In genomic region chr2:15594291-15595256, GRCh38 we compare ENCODE assay signal across 22 cellular contexts. TPM values are rescaled to one million over a fixed set of nuclear protein-coding genes. Genes with fewer than 3 reads are reported as not detected.
DNase-seq lines count a peak whose midpoint lies in the region; ATAC-seq and TF ChIP-seq lines count a peak whose summit lies in the region.
"Had no signal": no experiment of that assay in that cellular context is flagged by ENCODE, and none has a peak within 500 bp of the region (broad histone marks: within the 10 kb centered on the region; RNA-seq: fewer than 3 reads in every experiment).

No MANE protein-coding gene starts in this region.

- ATAC-seq in activated naive CD8-positive, alpha-beta T cell treated with anti-CD3 and anti-CD28 coated beads, Interleukin-2, amount 50 U/mL, for 24 hours, result no peak
- ATAC-seq in aorta (ENCODE audit: low FRiP score) (no peak), GM21390 (IDR thresholded peaks at IDR 0.05; ENCODE audit: unreplicated experiment) (no peak)
- ATAC-seq: activated CD8-positive, alpha-beta T cell treated with anti-CD3 and anti-CD28 coated beads, Interleukin-2, amount 10 ng/mL, durations not matched to agents 7 days and 5 days had no signal

- no peaks in the 10 kb centered on the region for H3K27me3 Mint-ChIP-seq in activated naive CD8-positive, alpha-beta T cell
- H3K27me3 Mint-ChIP-seq in activated naive CD8-positive, alpha-beta T cell treated with anti-CD3 and anti-CD28 coated beads for 36 hours, result no peaks in the 10 kb centered on the region
- H3K27me3 Mint-ChIP-seq in activated naive CD8-positive, alpha-beta T cell treated with anti-CD3 and anti-CD28 coated beads, Interleukin-2, amount 50 U/mL, for 24 hours, result no peaks in the 10 kb centered on the region
- H3K27me3 Mint-ChIP-seq in nephron progenitor cell (ENCODE audit: low read depth, poor library complexity), result no peaks in the 10 kb centered on the region
- H3K27me3 Mint-ChIP-seq: activated B cell treated with CpG ODN at 0.5 μM for 24 hours; activated naive CD4-positive, alpha-beta T cell treated with anti-CD3 and anti-CD28 coated beads, Interleukin-2, amount 10 ng/mL, durations not matched to agents 7 days and 5 days had no signal

- peak overlapping the region; percentile 39 for H3K4me3 Mint-ChIP-seq in activated naive CD8-positive, alpha-beta T cell
- no peak overlapping the region for H3K4me3 Mint-ChIP-seq in activated naive CD8-positive, alpha-beta T cell treated with anti-CD3 and anti-CD28 coated beads for 36 hours
- no peak overlapping the region for H3K4me3 Mint-ChIP-seq in activated naive CD8-positive, alpha-beta T cell treated with anti-CD3 and anti-CD28 coated beads, Interleukin-2, amount 50 U/mL, for 24 hours
- H3K4me3 Mint-ChIP-seq in nephron progenitor cell, result peak overlapping the region; percentile 94
- H3K4me3 Mint-ChIP-seq: CD14-positive monocyte had no signal

- DNase-seq in activated naive CD8-positive, alpha-beta T cell treated with anti-CD3 and anti-CD28 coated beads for 36 hours, result no peak
- DNase-seq in HUDEP-2 (lab: John Stamatoyannopoulos, UW; ENCODE audit: unreplicated experiment in 76 of 76) (peak in 49 of 76 experiments; percentile 5 to 85 (median 63)), nephron progenitor cell (no peak), HT-29 (ENCODE audit: low spot score) (no peak), aorta (no peak)
- DNase-seq in activated naive CD8-positive, alpha-beta T cell treated with anti-CD3 and anti-CD28 coated beads, Interleukin-2, amount 50 U/mL, for 24 hours, result no peak
- DNase-seq: activated B cell treated with CpG ODN at 0.5 μM for 24 hours; activated CD8-positive, alpha-beta T cell treated with anti-CD3 and anti-CD28 coated beads, Interleukin-2, amount 10 ng/mL, durations not matched to agents 7 days and 5 days; activated naive CD4-positive, alpha-beta T cell treated with anti-CD3 and anti-CD28 coated beads, Interleukin-2, amount 10 ng/mL, durations not matched to agents 7 days and 5 days; effector CD4-positive, alpha-beta T cell; foreskin melanocyte; hippocampal formation; NCI-H1417 treated with DMSO at 0.1 percent for 48 hours; NCI-H510A treated with DMSO at 0.1 percent for 48 hours; stimulated activated CD4-positive, alpha-beta T cell treated with anti-CD3 and anti-CD28 coated beads, Interleukin-2, amount 100 ng/mL, for 48 hours; stimulated activated naive CD4-positive, alpha-beta T cell had no signal

- H3K27ac ChIP-seq in aorta (ENCODE audit: low read depth in 1 of 2, low read length in 2 of 2), result no peak overlapping the region
- H3K27ac ChIP-seq: neutrophil, RWPE1, thoracic aorta had no signal

- peaks cover 7% of the 10 kb centered on the region for H3K36me3 Mint-ChIP-seq in activated naive CD8-positive, alpha-beta T cell
- H3K36me3 Mint-ChIP-seq in activated naive CD8-positive, alpha-beta T cell treated with anti-CD3 and anti-CD28 coated beads for 36 hours, result peaks cover 34% of the 10 kb centered on the region
- H3K36me3 Mint-ChIP-seq in activated naive CD8-positive, alpha-beta T cell treated with anti-CD3 and anti-CD28 coated beads, Interleukin-2, amount 50 U/mL, for 24 hours (ENCODE audit: low read depth), result peaks cover 39% of the 10 kb centered on the region
- H3K36me3 Mint-ChIP-seq in nephron progenitor cell (ENCODE audit: low read depth), result peaks cover 49% of the 10 kb centered on the region

- 45 to 58% methylated on average over 5 of the region's 5 CpGs for WGBS in aorta, 2 donors

- no peak overlapping the region for H3K27ac Mint-ChIP-seq in activated naive CD8-positive, alpha-beta T cell
- H3K27ac Mint-ChIP-seq in activated naive CD8-positive, alpha-beta T cell treated with anti-CD3 and anti-CD28 coated beads for 36 hours, result no peak overlapping the region
- peak overlapping the region; percentile 39 for H3K27ac Mint-ChIP-seq in activated naive CD8-positive, alpha-beta T cell treated with anti-CD3 and anti-CD28 coated beads, Interleukin-2, amount 50 U/mL, for 24 hours
- no peak overlapping the region for H3K27ac Mint-ChIP-seq in nephron progenitor cell
- H3K27ac Mint-ChIP-seq: activated B cell treated with CpG ODN at 0.5 μM for 24 hours; activated naive CD4-positive, alpha-beta T cell treated with anti-CD3 and anti-CD28 coated beads, Interleukin-2, amount 10 ng/mL, durations not matched to agents 7 days and 5 days had no signal

- peaks cover 30% of the 10 kb centered on the region for H3K4me1 Mint-ChIP-seq in activated naive CD8-positive, alpha-beta T cell (ENCODE audit: low read depth)
- peaks cover 23% of the 10 kb centered on the region for H3K4me1 Mint-ChIP-seq in activated naive CD8-positive, alpha-beta T cell treated with anti-CD3 and anti-CD28 coated beads for 36 hours
- peaks cover 33% of the 10 kb centered on the region for H3K4me1 Mint-ChIP-seq in activated naive CD8-positive, alpha-beta T cell treated with anti-CD3 and anti-CD28 coated beads, Interleukin-2, amount 50 U/mL, for 24 hours
- peaks cover 40% of the 10 kb centered on the region for H3K4me1 Mint-ChIP-seq in nephron progenitor cell

- no peaks in the 10 kb centered on the region for H3K27me3 ChIP-seq in aorta (ENCODE audit: control insufficient read depth in 1 of 2, insufficient read depth in 2 of 2, low read length in 1 of 2)
- H3K27me3 ChIP-seq: neutrophil had no signal

- intact Hi-C loops in aorta (cut with DNase I), result no loop called here

- H3K9me3 Mint-ChIP-seq in activated naive CD8-positive, alpha-beta T cell (ENCODE audit: low read depth), result no peaks in the 10 kb centered on the region
- no peaks in the 10 kb centered on the region for H3K9me3 Mint-ChIP-seq in activated naive CD8-positive, alpha-beta T cell treated with anti-CD3 and anti-CD28 coated beads for 36 hours
- no peaks in the 10 kb centered on the region for H3K9me3 Mint-ChIP-seq in activated naive CD8-positive, alpha-beta T cell treated with anti-CD3 and anti-CD28 coated beads, Interleukin-2, amount 50 U/mL, for 24 hours
- H3K9me3 Mint-ChIP-seq in nephron progenitor cell, result no peaks in the 10 kb centered on the region
- H3K9me3 Mint-ChIP-seq: activated B cell treated with CpG ODN at 0.5 μM for 24 hours; activated naive CD4-positive, alpha-beta T cell treated with anti-CD3 and anti-CD28 coated beads, Interleukin-2, amount 10 ng/mL, durations not matched to agents 7 days and 5 days; CD14-positive monocyte had no signal

- H3K4me3 ChIP-seq in aorta (ENCODE audit: low read length in 2 of 2), result no peak overlapping the region
- H3K4me3 ChIP-seq: thoracic aorta had no signal

- TF ChIP-seq CTCF in nephron progenitor cell (IDR thresholded peaks at IDR 0.05), result no peak

- no peaks in the 10 kb centered on the region for H3K4me1 ChIP-seq in aorta (ENCODE audit: control insufficient read depth in 1 of 2, insufficient read depth in 2 of 2, low read length in 2 of 2)

- H3K9me3 ChIP-seq in aorta (ENCODE audit: control insufficient read depth, low read length), result no peaks in the 10 kb centered on the region
- H3K9me3 ChIP-seq: neutrophil, thoracic aorta had no signal

- peaks cover 3 to 4% of the 10 kb centered on the region in 2 donors for H3K36me3 ChIP-seq in aorta (ENCODE audit: control insufficient read depth in 1 of 2, insufficient read depth in 2 of 2, low read length in 1 of 2)

RNA-seq across cellular contexts. Expression of gene DDX1, which starts 2.9 kb away (rescaled TPM):
- total RNA-seq in activated naive CD8-positive, alpha-beta T cell treated with anti-CD3 and anti-CD28 coated beads for 36 hours, result 100 to 1,000 TPM; 136 to 137 TPM
- total RNA-seq in HT-29 (2014; rRNA removed; shearing (Covaris generic)), result 26.9 and 29.2 TPM in 2 replicates
- total RNA-seq in aorta, result 10 to 100 TPM; 77.7 to 77.9 TPM
- polyA plus RNA-seq in aorta, result 10 to 100 TPM; 73.6 to 82.6 TPM

RNA-seq across cellular contexts. Expression of gene NBAS, which starts 33.4 kb away (rescaled TPM):
- 10 to 100 TPM; 34.1 to 38.2 TPM for total RNA-seq in activated naive CD8-positive, alpha-beta T cell treated with anti-CD3 and anti-CD28 coated beads for 36 hours
- total RNA-seq in HT-29 (2014; rRNA removed; shearing (Covaris generic)), result 17.3 and 18.0 TPM in 2 replicates
- 10 to 100 TPM; 37.0 to 46.0 TPM for total RNA-seq in aorta
- polyA plus RNA-seq in aorta, result 10 to 100 TPM in 1 of 2 donors, 1 to 10 TPM in 1; 7.4 to 30.4 TPM

Comparison
In these comparisons a context has a peak if more than half of its experiments do, and no peak if none do; other contexts are left out.
1. H3K4me3 Mint-ChIP-seq: peak in activated naive CD8-positive, alpha-beta T cell (single experiment) and nephron progenitor cell (single experiment); none in activated naive CD8-positive, alpha-beta T cell treated with anti-CD3 and anti-CD28 coated beads for 36 hours (single experiment) and activated naive CD8-positive, alpha-beta T cell treated with anti-CD3 and anti-CD28 coated beads, Interleukin-2, amount 50 U/mL, for 24 hours (single experiment).
2. DNase-seq: peak in HUDEP-2 (49 of 76); none in activated naive CD8-positive, alpha-beta T cell treated with anti-CD3 and anti-CD28 coated beads for 36 hours (single experiment), activated naive CD8-positive, alpha-beta T cell treated with anti-CD3 and anti-CD28 coated beads, Interleukin-2, amount 50 U/mL, for 24 hours (single experiment), nephron progenitor cell (single experiment), HT-29 (single experiment) and aorta (0 of 2).